In the genomic region with DNA sequence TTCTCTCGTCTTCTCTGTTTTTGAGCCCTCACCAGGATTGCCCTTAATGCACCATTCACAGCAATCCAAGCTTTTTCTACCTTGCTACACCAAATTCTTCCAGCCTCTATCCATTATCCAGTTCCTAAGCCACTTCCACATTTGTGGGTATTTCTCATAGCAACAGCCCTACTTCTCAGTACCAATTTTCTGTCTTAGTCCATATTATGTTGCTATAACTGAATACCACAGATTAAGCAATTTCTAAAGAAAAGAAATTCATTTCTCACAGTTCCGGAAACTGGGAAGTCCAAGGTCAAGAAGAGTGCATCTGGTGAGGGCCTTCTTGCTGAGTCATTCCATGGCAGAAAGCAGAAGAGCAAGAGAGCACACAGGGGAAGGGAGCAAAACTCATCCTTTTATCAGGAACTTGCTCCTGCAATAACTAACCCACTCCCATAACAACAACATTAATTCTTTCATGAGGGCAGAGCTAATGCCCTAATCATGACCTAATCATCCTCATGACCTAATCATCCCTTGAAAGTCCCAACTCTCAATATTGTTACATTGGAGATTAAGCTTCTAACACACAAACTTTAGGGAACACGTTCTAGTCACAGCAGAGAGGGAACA, we compare ENCODE assay signal across 11 cellular contexts. TPM values are rescaled to one million over a fixed set of nuclear protein-coding genes. Genes with fewer than 3 reads are reported as not detected.
DNase-seq lines count a peak whose midpoint lies in the region; ATAC-seq and TF ChIP-seq lines count a peak whose summit lies in the region.
"Had no signal": no experiment of that assay in that cellular context is flagged by ENCODE, and none has a peak within 500 bp of the region (broad histone marks: within the 10 kb centered on the region; RNA-seq: fewer than 3 reads in every experiment).

No MANE protein-coding gene starts in this region.

- no peak for ATAC-seq in HG02623 (IDR thresholded peaks at IDR 0.05; ENCODE audit: unreplicated experiment)
- ATAC-seq: activated CD8-positive, alpha-beta T cell treated with anti-CD3 and anti-CD28 coated beads, Interleukin-2, amount 10 ng/mL, durations not matched to agents 7 days and 5 days had no signal

- H3K9me3 ChIP-seq in SJSA1 (replicated peaks) (no peaks in the 10 kb centered on the region), ovary (no peaks in the 10 kb centered on the region)
- H3K9me3 ChIP-seq: colonic mucosa had no signal

- peak; percentile 66 for DNase-seq in GM04504 (ENCODE audit: low read depth)
- DNase-seq in SJSA1 (ENCODE audit: low read depth in 1 of 2, low spot score in 2 of 2) = peak in 1 of 2 experiments; percentile 22
- peak; percentile 84 for DNase-seq in fibroblast of the aortic adventitia (ENCODE audit: low read depth)
- peak in 2 of 5 donors; percentile 25 to 55 for DNase-seq in ovary
- no peak for DNase-seq in cerebellar cortex (ENCODE audit: low spot score)
- no peak for DNase-seq in GM19238 (ENCODE audit: insufficient read length, low spot score)
- DNase-seq in 8988T = no peak
- DNase-seq: activated CD8-positive, alpha-beta T cell treated with anti-CD3 and anti-CD28 coated beads, Interleukin-2, amount 10 ng/mL, durations not matched to agents 7 days and 5 days; colonic mucosa; NCI-H526 treated with DMSO at 0.1 percent for 48 hours had no signal

- H3K4me1 ChIP-seq in SJSA1 (replicated peaks) = peaks cover 12% of the 10 kb centered on the region
- peaks cover 2% of the 10 kb centered on the region for H3K4me1 ChIP-seq in ovary (ENCODE audit: insufficient read depth)
- H3K4me1 ChIP-seq: colonic mucosa had no signal

- no peak for TF ChIP-seq POLR2A in ovary (IDR thresholded peaks at IDR 0.05)

- no peak overlapping the region for H3K4me3 ChIP-seq in SJSA1
- H3K4me3 ChIP-seq in fibroblast of the aortic adventitia (ENCODE audit: low read depth, low read length) = no peak overlapping the region
- no peak overlapping the region for H3K4me3 ChIP-seq in ovary
- H3K4me3 ChIP-seq: colonic mucosa had no signal

- TF ChIP-seq CTCF in fibroblast of the aortic adventitia (IDR thresholded peaks at IDR 0.05; ENCODE audit: insufficient read depth, low read length) (no peak), ovary (IDR thresholded peaks at IDR 0.05) (no peak)

- intact Hi-C loops in ovary (cut with DNase I) = no loop called here

- H3K36me3 ChIP-seq in SJSA1 (no peaks in the 10 kb centered on the region), ovary (no peaks in the 10 kb centered on the region)
- H3K36me3 ChIP-seq: colonic mucosa had no signal

- WGBS in ovary, 3 donors = 34 to 52% (median 47%) methylated on average over 3 of the region's 3 CpGs

- no peaks in the 10 kb centered on the region for H3K27me3 ChIP-seq in SJSA1 (replicated peaks)
- no peaks in the 10 kb centered on the region for H3K27me3 ChIP-seq in ovary
- H3K27me3 ChIP-seq: colonic mucosa had no signal

- TF ChIP-seq EP300 in ovary (IDR thresholded peaks at IDR 0.05) = no peak

- H3K27ac ChIP-seq in SJSA1 (peak overlapping the region; percentile 42), ovary (peak overlapping the region; percentile 11 to 47)
- H3K27ac ChIP-seq: colonic mucosa had no signal

RNA-seq across cellular contexts. Expression of a gene that starts 9.7 kb away (rescaled TPM):
- 13.0 and 19.3 TPM in 2 replicates for total RNA-seq in SJSA1 (2014; rRNA removed; shearing (Covaris generic))
- total RNA-seq in fibroblast of the aortic adventitia (ENCODE audit: low replicate concordance) (9.4 and 34.4 TPM in 2 replicates), ovary (100 to 1,000 TPM in 1 of 7 donors, 10 to 100 TPM in 6; 30.4 to 108 (median 73.0) TPM)
- 100 to 1,000 TPM in 1 of 2 donors, 10 to 100 TPM in 1; 99.1 to 156 TPM for polyA plus RNA-seq in ovary

Comparison
In these comparisons a context has a peak if more than half of its experiments do, and no peak if none do; other contexts are left out.
1. DNase-seq: peak in GM04504 (single experiment) and fibroblast of the aortic adventitia (single experiment); none in cerebellar cortex (single experiment), GM19238 (single experiment) and 8988T (single experiment).